Comparison of ENCODE assay signal across 2 cellular contexts in genomic region chr14:100803694-100804075, GRCh38.
TF ChIP-seq lines count a peak whose summit lies in the region.

No MANE protein-coding gene starts in this region.

TF ChIP-seq in HepG2, 621 proteins besides CTCF, POLR2A, EP300 and RAD21:
- TF ChIP-seq, protein P1, sequence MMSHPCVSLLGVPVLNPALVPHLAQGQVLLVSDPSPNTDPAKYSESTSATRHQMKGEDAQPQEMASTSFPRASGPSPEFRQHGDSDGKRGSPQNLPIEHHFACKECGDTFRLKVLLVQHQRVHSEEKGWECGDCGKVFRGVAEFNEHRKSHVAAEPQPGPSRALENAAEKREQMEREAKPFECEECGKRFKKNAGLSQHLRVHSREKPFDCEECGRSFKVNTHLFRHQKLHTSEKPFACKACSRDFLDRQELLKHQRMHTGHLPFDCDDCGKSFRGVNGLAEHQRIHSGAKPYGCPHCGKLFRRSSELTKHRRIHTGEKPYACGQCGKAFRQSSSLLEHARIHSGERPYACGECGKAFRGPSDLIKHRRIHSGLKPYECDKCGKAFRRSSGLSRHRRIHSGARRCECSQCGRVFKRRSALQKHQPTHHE (CRISPR knock-in tag; IDR thresholded peaks at IDR 0.05; ENCODE audit: borderline replicate concordance), result no peak
- TF ChIP-seq IRF2 (CRISPR knock-in tag; IDR thresholded peaks at IDR 0.05) (no peak), ARNT2 (CRISPR knock-in tag; IDR thresholded peaks at IDR 0.05; ENCODE audit: low read depth) (no peak), ZNF556 (CRISPR knock-in tag; IDR thresholded peaks at IDR 0.05; ENCODE audit: borderline replicate concordance) (no peak), RXRA (CRISPR knock-in tag; IDR thresholded peaks at IDR 0.05) (no peak), ZBTB1 (CRISPR knock-in tag; IDR thresholded peaks at IDR 0.05; ENCODE audit: borderline replicate concordance) (no peak), REPIN1 (CRISPR knock-in tag; IDR thresholded peaks at IDR 0.05; ENCODE audit: borderline replicate concordance, low read depth) (no peak), KLF11 (CRISPR knock-in tag; IDR thresholded peaks at IDR 0.05) (no peak), CEBPG (CRISPR knock-in tag; IDR thresholded peaks at IDR 0.05) (no peak), PTBP1 (IDR thresholded peaks at IDR 0.05; ENCODE audit: low read depth, low read length, poor library complexity, severe bottlenecking) (no peak), DZIP1 (CRISPR knock-in tag; IDR thresholded peaks at IDR 0.05) (no peak), ZNF44 (CRISPR knock-in tag; IDR thresholded peaks at IDR 0.05) (no peak), SMARCC2 (IDR thresholded peaks at IDR 0.05) (no peak), LCORL (IDR thresholded peaks at IDR 0.05) (no peak), LCORL (CRISPR knock-in tag; IDR thresholded peaks at IDR 0.05) (no peak), ZNF160 (CRISPR knock-in tag; IDR thresholded peaks at IDR 0.05) (no peak), ZNF382 (CRISPR knock-in tag; IDR thresholded peaks at IDR 0.05; ENCODE audit: borderline replicate concordance) (no peak), ZNF20 (CRISPR knock-in tag; IDR thresholded peaks at IDR 0.05) (no peak)

TF ChIP-seq in H1, 55 proteins besides CTCF, POLR2A, EP300 and RAD21:
- TF ChIP-seq CHD2 (IDR thresholded peaks at IDR 0.05; ENCODE audit: low read length), result no peak
- no peak for TF ChIP-seq NRF1 (IDR thresholded peaks at IDR 0.05; ENCODE audit: low read depth, low read length)
- TF ChIP-seq TEAD4 (IDR thresholded peaks at IDR 0.05; ENCODE audit: low read depth, low read length), result no peak
- no peak for TF ChIP-seq EZH2 (IDR thresholded peaks at IDR 0.05; ENCODE audit: low read depth, low read length, severe bottlenecking)
- no peak for TF ChIP-seq SP1 (IDR thresholded peaks at IDR 0.05; ENCODE audit: low read depth, low read length)
- TF ChIP-seq CREB1 (IDR thresholded peaks at IDR 0.05), result no peak
- no peak for TF ChIP-seq JUND (IDR thresholded peaks at IDR 0.05; ENCODE audit: low read length)
- TF ChIP-seq SIRT6 (IDR thresholded peaks at IDR 0.05; ENCODE audit: low read length), result no peak
- no peak for TF ChIP-seq SRF (IDR thresholded peaks at IDR 0.05; ENCODE audit: low read depth, low read length)
- TF ChIP-seq, protein P2, sequence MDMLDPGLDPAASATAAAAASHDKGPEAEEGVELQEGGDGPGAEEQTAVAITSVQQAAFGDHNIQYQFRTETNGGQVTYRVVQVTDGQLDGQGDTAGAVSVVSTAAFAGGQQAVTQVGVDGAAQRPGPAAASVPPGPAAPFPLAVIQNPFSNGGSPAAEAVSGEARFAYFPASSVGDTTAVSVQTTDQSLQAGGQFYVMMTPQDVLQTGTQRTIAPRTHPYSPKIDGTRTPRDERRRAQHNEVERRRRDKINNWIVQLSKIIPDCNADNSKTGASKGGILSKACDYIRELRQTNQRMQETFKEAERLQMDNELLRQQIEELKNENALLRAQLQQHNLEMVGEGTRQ (IDR thresholded peaks at IDR 0.05; ENCODE audit: low read length), result no peak
- no peak for TF ChIP-seq MAX (IDR thresholded peaks at IDR 0.05)
- TF ChIP-seq EGR1 (IDR thresholded peaks at IDR 0.05; ENCODE audit: borderline replicate concordance, low read depth, low read length), result no peak
- no peak for TF ChIP-seq ZNF274 (IDR thresholded peaks at IDR 0.05; ENCODE audit: borderline replicate concordance, extremely low read depth, low read length)
- no peak for TF ChIP-seq POLR2AphosphoS5 (IDR thresholded peaks at IDR 0.05; ENCODE audit: low read depth, low read length)
- TF ChIP-seq CEBPB (IDR thresholded peaks at IDR 0.05; ENCODE audit: low read depth, low read length), result no peak
- TF ChIP-seq GABPA (IDR thresholded peaks at IDR 0.05; ENCODE audit: borderline replicate concordance, insufficient read depth, low read length), result no peak
- TF ChIP-seq, protein P3, sequence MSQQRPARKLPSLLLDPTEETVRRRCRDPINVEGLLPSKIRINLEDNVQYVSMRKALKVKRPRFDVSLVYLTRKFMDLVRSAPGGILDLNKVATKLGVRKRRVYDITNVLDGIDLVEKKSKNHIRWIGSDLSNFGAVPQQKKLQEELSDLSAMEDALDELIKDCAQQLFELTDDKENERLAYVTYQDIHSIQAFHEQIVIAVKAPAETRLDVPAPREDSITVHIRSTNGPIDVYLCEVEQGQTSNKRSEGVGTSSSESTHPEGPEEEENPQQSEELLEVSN (IDR thresholded peaks at IDR 0.05), result no peak
- TF ChIP-seq YY1 (IDR thresholded peaks at IDR 0.05; ENCODE audit: low read depth, low read length), result no peak
- TF ChIP-seq MAFK (IDR thresholded peaks at IDR 0.05; ENCODE audit: low read depth, low read length), result no peak
- no peak for TF ChIP-seq JUN (IDR thresholded peaks at IDR 0.05; ENCODE audit: low read depth, low read length)
TF ChIP-seq in H1: peak in this region for 0.
